ENCODE assay signal across 8 cellular contexts in genomic region chr2:156435725-156436476, GRCh38. TPM values are rescaled to one million over a fixed set of nuclear protein-coding genes. Genes with fewer than 3 reads are reported as not detected.
A peak's percentile ranks its signal among the peaks of the same experiment; 100 is the strongest.
DNase-seq lines count a peak whose midpoint lies in the region; ATAC-seq and TF ChIP-seq lines count a peak whose summit lies in the region.

Gene GPD2 (plus strand): TSS chr2:156436379. CDS start chr2:156476106, 39,727 bp downstream.

- peaks cover 37% of the 10 kb centered on the region for H3K4me1 Mint-ChIP-seq in activated CD8-positive, alpha-beta T cell treated with anti-CD3 and anti-CD28 coated beads, Interleukin-2, amount 10 ng/mL, durations not matched to agents 7 days and 5 days (ENCODE audit: low read depth)

- H3K27me3 Mint-ChIP-seq in activated CD8-positive, alpha-beta T cell treated with anti-CD3 and anti-CD28 coated beads, Interleukin-2, amount 10 ng/mL, durations not matched to agents 7 days and 5 days (ENCODE audit: low read depth): no peaks in the 10 kb centered on the region

- ATAC-seq in GM18873 (IDR thresholded peaks at IDR 0.05; ENCODE audit: low FRiP score, unreplicated experiment): peak; percentile 45
- peak; percentile 42 for ATAC-seq in HG03139 (IDR thresholded peaks at IDR 0.05; ENCODE audit: unreplicated experiment)
- ATAC-seq in activated CD8-positive, alpha-beta T cell treated with anti-CD3 and anti-CD28 coated beads, Interleukin-2, amount 10 ng/mL, durations not matched to agents 7 days and 5 days: peak; percentile 81
- peak; percentile 95 for ATAC-seq in lung (ENCODE audit: insufficient read depth, low FRiP score)

- peak within 1 kb of the TSS; percentile 88 for H3K4me3 Mint-ChIP-seq in activated CD8-positive, alpha-beta T cell treated with anti-CD3 and anti-CD28 coated beads, Interleukin-2, amount 10 ng/mL, durations not matched to agents 7 days and 5 days

- no peaks in the 10 kb centered on the region for H3K36me3 ChIP-seq in lung (ENCODE audit: control insufficient read depth in 2 of 2, insufficient read depth in 2 of 2, low read length in 2 of 2)

- no peaks in the 10 kb centered on the region for H3K9me3 ChIP-seq in lung (ENCODE audit: control insufficient read depth in 2 of 2, insufficient read depth in 1 of 2, low read length in 1 of 2)

- CTCF ChIA-PET in activated CD8-positive, alpha-beta T cell treated with anti-CD3 and anti-CD28 coated beads, Interleukin-2, amount 10 ng/mL, durations not matched to agents 7 days and 5 days (lab: Charles Lee): interaction anchor here (1.6 kb wide), 1 partner anchor 101 kb away, joined by 12 read pairs; no protein-coding TSS in a partner anchor

- H3K9me3 Mint-ChIP-seq in activated CD8-positive, alpha-beta T cell treated with anti-CD3 and anti-CD28 coated beads, Interleukin-2, amount 10 ng/mL, durations not matched to agents 7 days and 5 days (ENCODE audit: insufficient read depth): no peaks in the 10 kb centered on the region

- H3K36me3 Mint-ChIP-seq in activated CD8-positive, alpha-beta T cell treated with anti-CD3 and anti-CD28 coated beads, Interleukin-2, amount 10 ng/mL, durations not matched to agents 7 days and 5 days (ENCODE audit: low read depth): peaks cover 16% of the 10 kb centered on the region

- H3K4me3 ChIP-seq in lung: peak within 1 kb of the TSS; percentile 53

- POLR2A ChIA-PET in activated CD8-positive, alpha-beta T cell treated with anti-CD3 and anti-CD28 coated beads, Interleukin-2, amount 10 ng/mL, durations not matched to agents 7 days and 5 days (lab: Charles Lee): interaction anchor here (0.6 to 2.0 kb wide), 6 partner anchors 35 to 102 kb away, joined by 3 to 5 read pairs (median 4); no protein-coding TSS in a partner anchor

- H3K27ac ChIP-seq in lung (ENCODE audit: low read depth in 1 of 2, low read length in 1 of 2): peak within 1 kb of the TSS; percentile 97

- TF ChIP-seq CTCF in lung (IDR thresholded peaks at IDR 0.05; ENCODE audit: control extremely low read depth, extremely low read depth): no peak

- 0% methylated on average over 46 to 75 of the region's 75 CpGs for WGBS in lung, 2 donors

- peaks cover 3 to 6% of the 10 kb centered on the region in 2 donors for H3K4me1 ChIP-seq in lung (ENCODE audit: control insufficient read depth in 2 of 2, insufficient read depth in 2 of 2, low read length in 2 of 2)

- no peaks in the 10 kb centered on the region for H3K27me3 ChIP-seq in lung (ENCODE audit: control insufficient read depth, insufficient read depth)

- DNase-seq in AML-193 (lab: John Stamatoyannopoulos, UW) (peak; percentile 62 to 64), NCI-H526 (lab: John Stamatoyannopoulos, UW) (peak; percentile 37 to 90), lung (ENCODE audit: low spot score) (peak; percentile 93)
- peak; percentile 61 for DNase-seq in activated CD8-positive, alpha-beta T cell treated with anti-CD3 and anti-CD28 coated beads, Interleukin-2, amount 10 ng/mL, durations not matched to agents 7 days and 5 days
- peak; percentile 46 for DNase-seq in effector CD4-positive, alpha-beta T cell
- peak; percentile 14 to 56 (median 17) for DNase-seq in stimulated activated CD4-positive, alpha-beta T cell treated with anti-CD3 and anti-CD28 coated beads, TNF-alpha, amount 100 ng/mL, for 48 hours (ENCODE audit: low read depth in 3 of 3)

- peak within 1 kb of the TSS; percentile 88 for H3K27ac Mint-ChIP-seq in activated CD8-positive, alpha-beta T cell treated with anti-CD3 and anti-CD28 coated beads, Interleukin-2, amount 10 ng/mL, durations not matched to agents 7 days and 5 days

RNA-seq across cellular contexts. Expression of gene GPD2, which starts in this region (rescaled TPM):
- 10 to 100 TPM; 13.6 to 14.7 TPM for total RNA-seq in activated CD8-positive, alpha-beta T cell treated with anti-CD3 and anti-CD28 coated beads, Interleukin-2, amount 10 ng/mL, durations not matched to agents 7 days and 5 days
- total RNA-seq in lung: 10 to 100 TPM; 42.0 to 50.4 TPM
- polyA plus RNA-seq in lung: 10 to 100 TPM in 1 of 2 donors, 1 to 10 TPM in 1; 8.1 to 15.8 TPM

Comparison
In these comparisons a context has a peak if more than half of its experiments do, and no peak if none do; other contexts are left out.
1. Peak in every context shown above with its lines: DNase-seq, ATAC-seq, H3K4me3 ChIP-seq and H3K27ac ChIP-seq.
2. DNase-seq: peak in every context shown above with its lines; median percentile 93 in lung; 64 in NCI-H526; 63 in AML-193; 61 in activated CD8-positive, alpha-beta T cell treated with anti-CD3 and anti-CD28 coated beads, Interleukin-2, amount 10 ng/mL, durations not matched to agents 7 days and 5 days; 46 in effector CD4-positive, alpha-beta T cell; 17 in stimulated activated CD4-positive, alpha-beta T cell treated with anti-CD3 and anti-CD28 coated beads, TNF-alpha, amount 100 ng/mL, for 48 hours.
3. ATAC-seq: peak in every context shown above with its lines; median percentile 95 in lung; 81 in activated CD8-positive, alpha-beta T cell treated with anti-CD3 and anti-CD28 coated beads, Interleukin-2, amount 10 ng/mL, durations not matched to agents 7 days and 5 days; 45 in GM18873; 42 in HG03139.